ENCODE assay signal across 8 cellular contexts in the genomic region with DNA sequence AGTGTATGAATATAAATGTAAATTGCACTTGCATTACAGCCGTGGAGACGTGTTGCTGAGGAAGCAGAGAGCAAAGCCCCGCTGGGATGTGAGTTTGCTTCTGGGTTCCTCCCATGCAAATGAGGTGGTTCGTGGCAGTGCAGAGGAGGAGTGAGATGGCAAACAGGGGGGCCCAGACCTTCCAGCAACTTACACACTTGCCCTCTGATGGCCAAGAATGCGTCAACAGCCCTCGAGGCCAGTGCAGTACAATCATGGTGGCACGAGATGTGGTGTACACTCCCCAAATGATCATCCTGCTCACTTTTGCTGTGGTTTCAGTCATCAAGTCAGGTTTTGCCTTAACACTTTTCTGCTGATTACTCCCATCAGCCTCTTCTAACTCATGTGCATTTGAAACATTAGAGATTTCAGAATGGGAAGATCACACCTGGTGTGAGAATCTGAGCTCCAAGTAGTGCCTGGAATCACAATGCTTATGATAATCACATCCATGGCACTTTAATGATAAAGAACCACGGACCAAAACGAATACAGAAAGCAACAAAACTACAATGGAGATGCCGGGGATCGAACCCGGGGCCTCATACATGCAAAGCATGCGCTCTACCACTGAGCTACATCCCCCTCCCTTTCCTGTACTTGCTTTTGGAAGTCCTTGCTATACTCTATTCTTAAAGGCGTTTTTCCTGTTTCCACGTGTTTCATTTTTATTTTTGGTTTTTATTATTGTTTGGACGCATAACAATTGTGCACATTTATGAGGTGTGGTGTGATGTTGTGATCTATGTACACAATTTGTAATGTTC. TPM values are rescaled to one million over a fixed set of nuclear protein-coding genes. Genes with fewer than 3 reads are reported as not detected.
DNase-seq lines count a peak whose midpoint lies in the region; ATAC-seq, FAIRE-seq and TF ChIP-seq lines count a peak whose summit lies in the region.

No MANE protein-coding gene starts in this region.

- no peaks in the 10 kb centered on the region for H3K27me3 Mint-ChIP-seq in CD4-positive, alpha-beta memory T cell

- DNase-seq in CD4-positive, alpha-beta memory T cell: peak; percentile 71 to 82 (median 75)
- DNase-seq in activated T-cell treated with anti-CD3 and anti-CD28 coated beads for 24 hours (ENCODE audit: low read depth) (peak; percentile 78), fibroblast of pulmonary artery (ENCODE audit: low read depth) (peak; percentile 71), pancreas (peak in 3 of 6 donors; percentile 68 to 74 (median 70)), NCI-H1930 (lab: John Stamatoyannopoulos, UW) (no peak), amniotic stem cell (lab: John Stamatoyannopoulos, UW) (no peak)

- TF ChIP-seq CTCF in fibroblast of pulmonary artery (IDR thresholded peaks at IDR 0.05; ENCODE audit: low read length, missing control alignments) (no peak), pancreas (IDR thresholded peaks at IDR 0.05) (no peak)

- no peaks in the 10 kb centered on the region for H3K27me3 ChIP-seq in CD4-positive, alpha-beta memory T cell (ENCODE audit: insufficient read depth, low read length)
- H3K27me3 ChIP-seq in HUES64 (ENCODE audit: insufficient read depth, low read length): no peaks in the 10 kb centered on the region
- H3K27me3 ChIP-seq in pancreas: no peaks in the 10 kb centered on the region

- CTCF ChIA-PET in CD4-positive, alpha-beta memory T cell (lab: Charles Lee; ENCODE audit: partially characterized antibody): interaction anchor here (0.8 to 30.2 kb wide), 3 partner anchors 14 to 72 kb away, joined by 3 to 898 read pairs (median 21); partner anchors contain the start of gene BRI3BP

- POLR2A ChIA-PET in CD4-positive, alpha-beta memory T cell (lab: Charles Lee; ENCODE audit: partially characterized antibody): interaction anchor here (1.0 to 12.7 kb wide), 7 partner anchors 8 to 128 kb away, joined by 3 to 836 read pairs (median 12); partner anchors contain the start of genes BRI3BP and UBC

- H3K9ac ChIP-seq in HUES64 (ENCODE audit: low read depth, low read length): peak overlapping the region; percentile 70; the same call in 1 of the 2 replicates

- intact Hi-C loops in CD4-positive, alpha-beta memory T cell (cut with micrococcal nuclease): no loop called here
- intact Hi-C loops in pancreas (cut with DNase I): no loop called here

- H3K27ac ChIP-seq in CD4-positive, alpha-beta memory T cell (ENCODE audit: low read depth, low read length): peak overlapping the region; percentile 98
- peak overlapping the region; percentile 88 for H3K27ac ChIP-seq in HUES64 (ENCODE audit: low read depth, low read length)
- peak overlapping the region in 2 of 4 donors; percentile 40 to 98 for H3K27ac ChIP-seq in pancreas

- peak overlapping the region; percentile 73 to 92 (median 84) for H3K4me3 Mint-ChIP-seq in CD4-positive, alpha-beta memory T cell

- ATAC-seq in GM21423 (IDR thresholded peaks at IDR 0.05; ENCODE audit: unreplicated experiment) (peak; percentile 45), pancreas (peak; percentile 16 to 29 (median 17))

- WGBS in HUES64: 12% methylated on average over 16 of the region's 16 CpGs
- 30 to 33% methylated on average over 16 of the region's 16 CpGs for WGBS in pancreas, 2 donors

- FAIRE-seq in pancreas (lab: Jason Lieb, UNC): no peak

- H3K4me3 ChIP-seq in CD4-positive, alpha-beta memory T cell (ENCODE audit: low read length in 2 of 2): peak overlapping the region; percentile 12 to 21
- H3K4me3 ChIP-seq in HUES64 (ENCODE audit: low read length) (peak overlapping the region; percentile 46), fibroblast of pulmonary artery (replicated peaks; ENCODE audit: low read depth, low read length) (peak overlapping the region; percentile 35), pancreas (peak overlapping the region in 2 of 4 donors; percentile 15 to 31)

- H3K4me1 Mint-ChIP-seq in CD4-positive, alpha-beta memory T cell: peaks cover 46 to 72% (median 60%) of the 10 kb centered on the region in 4 donors

- peaks cover 0 to 6% (median 0%) of the 10 kb centered on the region in 8 donors for H3K9me3 Mint-ChIP-seq in CD4-positive, alpha-beta memory T cell

- no peaks in the 10 kb centered on the region for H3K36me3 ChIP-seq in CD4-positive, alpha-beta memory T cell (ENCODE audit: insufficient read depth, low read length)
- H3K36me3 ChIP-seq in HUES64 (ENCODE audit: insufficient read depth, low read length): no peaks in the 10 kb centered on the region
- H3K36me3 ChIP-seq in pancreas: no peaks in the 10 kb centered on the region

- H3K36me3 Mint-ChIP-seq in CD4-positive, alpha-beta memory T cell: peaks cover 0 to 15% of the 10 kb centered on the region in 2 donors

- H3K27ac Mint-ChIP-seq in CD4-positive, alpha-beta memory T cell: peak overlapping the region; percentile 97 to 100 (median 99)

- H3K9me3 ChIP-seq in CD4-positive, alpha-beta memory T cell (ENCODE audit: control insufficient read depth in 1 of 2, low read length in 2 of 2): no peaks in the 10 kb centered on the region
- H3K9me3 ChIP-seq in HUES64 (ENCODE audit: insufficient read depth, low read depth, low read length) (no peaks in the 10 kb centered on the region), pancreas (no peaks in the 10 kb centered on the region)

- peaks cover 63% of the 10 kb centered on the region for H3K4me1 ChIP-seq in CD4-positive, alpha-beta memory T cell (ENCODE audit: insufficient read depth, low read length)
- H3K4me1 ChIP-seq in HUES64 (ENCODE audit: insufficient read depth, low read length) (peaks cover 53% of the 10 kb centered on the region), pancreas (peaks cover 5 to 21% (median 16%) of the 10 kb centered on the region in 3 donors)

RNA-seq across cellular contexts. Expression of gene UBC, which starts 7.0 kb away (rescaled TPM):
- total RNA-seq in CD4-positive, alpha-beta memory T cell: 100 to 1,000 TPM; 858 to 878 TPM
- 1,000 to 10,000 TPM in 1 of 2 donors, 100 to 1,000 TPM in 1; 853 to 1,668 TPM for polyA plus RNA-seq in CD4-positive, alpha-beta memory T cell
- 577 TPM for polyA plus RNA-seq in HUES64 (2013, experiment 1 of 2)
- 651 TPM for polyA plus RNA-seq in HUES64 (2013, experiment 2 of 2)
- 100 to 1,000 TPM; 353 to 495 (median 423) TPM for total RNA-seq in pancreas
- 100 to 1,000 TPM; 528 to 605 TPM for polyA plus RNA-seq in pancreas

RNA-seq across cellular contexts. Expression of gene SCARB1, which starts 57.7 kb away (rescaled TPM):
- total RNA-seq in CD4-positive, alpha-beta memory T cell: 1 to 10 TPM; 2.2 to 2.6 TPM
- 1 to 10 TPM; 1.5 to 1.6 TPM for polyA plus RNA-seq in CD4-positive, alpha-beta memory T cell
- polyA plus RNA-seq in HUES64 (2013, experiment 1 of 2): 35.4 TPM
- 43.2 TPM for polyA plus RNA-seq in HUES64 (2013, experiment 2 of 2)
- 10 to 100 TPM in 2 of 6 donors, 1 to 10 TPM in 4; 4.7 to 14.3 (median 8.4) TPM for total RNA-seq in pancreas
- polyA plus RNA-seq in pancreas: 10 to 100 TPM; 11.7 to 14.7 TPM

Comparison
In these comparisons a context has a peak if more than half of its experiments do, and no peak if none do; other contexts are left out.
1. DNase-seq: peak in CD4-positive, alpha-beta memory T cell (5 of 5), activated T-cell treated with anti-CD3 and anti-CD28 coated beads for 24 hours (single experiment) and fibroblast of pulmonary artery (single experiment); none in NCI-H1930 (0 of 2) and amniotic stem cell (single experiment).